In the genomic region with DNA sequence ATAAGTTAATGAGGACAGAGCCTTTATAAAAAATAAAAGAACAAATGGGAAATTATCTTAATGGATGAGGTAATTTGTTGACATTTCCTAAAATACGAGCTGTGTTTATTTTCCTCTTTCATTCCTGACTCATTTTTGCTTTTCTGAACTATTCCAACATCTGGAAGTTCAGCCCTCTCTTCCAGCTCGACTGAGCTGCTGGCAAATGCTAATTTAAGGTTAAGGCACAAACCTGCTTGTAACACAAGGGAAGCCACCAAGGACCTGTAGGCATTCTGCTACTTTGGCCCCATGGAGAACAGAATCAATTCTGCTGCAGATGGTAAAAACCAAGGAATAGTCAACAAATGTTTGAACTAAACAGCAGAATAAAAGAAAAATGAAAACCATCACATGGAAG, we compare ENCODE assay signal across 22 cellular contexts.
DNase-seq lines count a peak whose midpoint lies in the region; ATAC-seq and TF ChIP-seq lines count a peak whose summit lies in the region.
"Had no signal": no experiment of that assay in that cellular context is flagged by ENCODE, and none has a peak within 500 bp of the region (broad histone marks: within the 10 kb centered on the region; RNA-seq: fewer than 3 reads in every experiment).

No MANE protein-coding gene starts in this region.

- TF ChIP-seq CTCF in MCF 10A (IDR thresholded peaks at IDR 0.05; ENCODE audit: unreplicated experiment): no peak
- no peak for TF ChIP-seq CTCF in mammary epithelial cell (conservative IDR thresholded peaks at IDR 0.05 in 1 of 2, IDR thresholded peaks at IDR 0.05 in 1 of 2; ENCODE audit: extremely low read depth in 1 of 2, insufficient read depth in 1 of 2, low read depth in 1 of 2, low read length in 2 of 2)
- no peak for TF ChIP-seq CTCF in endodermal cell (conservative IDR thresholded peaks at IDR 0.05)

- CTCF ChIA-PET in MCF 10A (lab: Yijun Ruan, JAX) (interaction anchor here (0.7 kb wide), 2 partner anchors 19 to 143 kb away, joined by 4 to 5 read pairs; no protein-coding TSS in a partner anchor), mammary epithelial cell (lab: Charles Lee; ENCODE audit: low non-redundant PET) (no interaction called here)

- no TSS peak for BruUV-seq in MCF 10A (replicated peaks; lab: Mats Ljungman, UMichigan)
- no TSS peak for BruUV-seq in mammary epithelial cell (replicated peaks; lab: Mats Ljungman, UMichigan)

- dilution Hi-C loops in mammary epithelial cell (cut with HindIII; ENCODE audit: low sequenced_read_pairs): no loop called here

- no peaks in the 10 kb centered on the region for H3K27me3 ChIP-seq in mammary epithelial cell (ENCODE audit: insufficient read depth, low read length)
- no peaks in the 10 kb centered on the region for H3K27me3 ChIP-seq in MG63
- no peaks in the 10 kb centered on the region for H3K27me3 ChIP-seq in endodermal cell (ENCODE audit: control insufficient read depth, insufficient read depth, low read length, poor library complexity, severe bottlenecking)
- H3K27me3 ChIP-seq: BE2C had no signal

- H3K9ac ChIP-seq in mammary epithelial cell (ENCODE audit: insufficient read depth, low read length) (no peak overlapping the region), endodermal cell (ENCODE audit: extremely low read depth, low read length, poor library complexity, severe bottlenecking) (no peak overlapping the region)

- peak; percentile 61 for ATAC-seq in sciatic nerve
- no peak for ATAC-seq in GM19035 (IDR thresholded peaks at IDR 0.05; ENCODE audit: unreplicated experiment)

- H3K27me3 Mint-ChIP-seq in MCF 10A (ENCODE audit: insufficient read depth, unreplicated experiment) (no peaks in the 10 kb centered on the region), endodermal cell (ENCODE audit: insufficient read depth) (peaks cover 2% of the 10 kb centered on the region)
- H3K27me3 Mint-ChIP-seq: CD4-positive, CD25-positive, alpha-beta regulatory T cell had no signal

- H3K27ac ChIP-seq in mammary epithelial cell (ENCODE audit: insufficient read depth, low read depth, low read length): no peak overlapping the region
- no peak overlapping the region for H3K27ac ChIP-seq in endodermal cell (ENCODE audit: low read depth, low read length)
- H3K27ac ChIP-seq: HL-60, PC-9 had no signal

- H3K9me3 ChIP-seq in mammary epithelial cell (replicated peaks; ENCODE audit: insufficient read depth, low read length) (no peaks in the 10 kb centered on the region), MG63 (no peaks in the 10 kb centered on the region), endodermal cell (ENCODE audit: control insufficient read depth, low read length) (peaks cover under 1% of the 10 kb centered on the region)
- H3K9me3 ChIP-seq: BE2C had no signal

- in situ Hi-C loops in mammary epithelial cell (cut with MboI; ENCODE audit: low sequenced_read_pairs in 2 of 2): no loop called here

- no peaks in the 10 kb centered on the region for H4K20me1 ChIP-seq in mammary epithelial cell (ENCODE audit: insufficient read depth, low read length)

- H3K4me1 ChIP-seq in mammary epithelial cell (ENCODE audit: insufficient read depth, low read length) (no peaks in the 10 kb centered on the region), endodermal cell (ENCODE audit: control insufficient read depth, insufficient read depth, low read length) (peaks cover 14% of the 10 kb centered on the region)
- H3K4me1 ChIP-seq: BE2C had no signal

- no peak overlapping the region for H3K4me3 ChIP-seq in mammary epithelial cell (replicated peaks in 1 of 3; ENCODE audit: insufficient read depth in 1 of 3, low read depth in 2 of 3, low read length in 3 of 3)
- no peak overlapping the region for H3K4me3 ChIP-seq in MG63
- peak overlapping the region; percentile 97 for H3K4me3 ChIP-seq in endodermal cell (ENCODE audit: low read length)
- H3K4me3 ChIP-seq: PC-9 had no signal

- H3K4me2 ChIP-seq in mammary epithelial cell (ENCODE audit: insufficient read depth, low read depth, low read length): no peak overlapping the region
- H3K4me2 ChIP-seq: PC-9 had no signal

- POLR2A ChIA-PET in MCF 10A (lab: Yijun Ruan, JAX): interaction anchor here (1.4 kb wide), 1 partner anchor 43 kb away, joined by 3 read pairs; no protein-coding TSS in a partner anchor

- WGBS in mammary epithelial cell (ENCODE audit: low coverage, missing lambda C conversion rate): 46% methylated on average over 2 of the region's 2 CpGs
- WGBS in endodermal cell (ENCODE audit: insufficient coverage in 1 of 2, insufficient read length in 1 of 2), 2 experiments: 56% methylated on average over 2 of the region's 2 CpGs; no CpG with 5 or more reads in 1 of the 2 experiments

- H3K4me1 Mint-ChIP-seq in MCF 10A (ENCODE audit: insufficient read depth, unreplicated experiment) (peaks cover 4% of the 10 kb centered on the region), endodermal cell (peaks cover 52% of the 10 kb centered on the region)
- H3K4me1 Mint-ChIP-seq: CD4-positive, CD25-positive, alpha-beta regulatory T cell had no signal

- no peak overlapping the region for H3K4me3 Mint-ChIP-seq in MCF 10A (ENCODE audit: unreplicated experiment)
- peak overlapping the region; percentile 28 for H3K4me3 Mint-ChIP-seq in endodermal cell
- H3K4me3 Mint-ChIP-seq: CD4-positive, CD25-positive, alpha-beta regulatory T cell had no signal

- no peak overlapping the region for H2AFZ ChIP-seq in mammary epithelial cell (ENCODE audit: low read depth, low read length)
- H2AFZ ChIP-seq: PC-9 had no signal

- no peaks in the 10 kb centered on the region for H3K79me2 ChIP-seq in mammary epithelial cell (ENCODE audit: insufficient read depth, low read length)

- H3K36me3 ChIP-seq in mammary epithelial cell (ENCODE audit: insufficient read depth, low read length) (no peaks in the 10 kb centered on the region), MG63 (no peaks in the 10 kb centered on the region), endodermal cell (ENCODE audit: control insufficient read depth, insufficient read depth, low read length) (peaks cover 9% of the 10 kb centered on the region)
- H3K36me3 ChIP-seq: BE2C had no signal

- intact Hi-C loops in MCF 10A (cut with micrococcal nuclease): no loop called here
- intact Hi-C loops in mammary epithelial cell (cut with micrococcal nuclease): no loop called here
- intact Hi-C loops in sciatic nerve (cut with DNase I): no loop called here

- H3K36me3 Mint-ChIP-seq in MCF 10A (ENCODE audit: insufficient read depth, unreplicated experiment): no peaks in the 10 kb centered on the region
- peaks cover 11% of the 10 kb centered on the region for H3K36me3 Mint-ChIP-seq in endodermal cell (ENCODE audit: low read depth)
- H3K36me3 Mint-ChIP-seq: CD4-positive, CD25-positive, alpha-beta regulatory T cell had no signal

- peak; percentile 11 for DNase-seq in MCF 10A (ENCODE audit: unreplicated experiment)
- DNase-seq in mammary epithelial cell: no peak
- DNase-seq in MG63: peak; percentile 31
- DNase-seq in endodermal cell: no peak
- DNase-seq in sciatic nerve (ENCODE audit: low spot score): no peak
- DNase-seq in medulla oblongata (ENCODE audit: extremely low spot score): no peak
- no peak for DNase-seq in SK-N-DZ (ENCODE audit: low spot score)
- DNase-seq: BE2C; CD4-positive, CD25-positive, alpha-beta regulatory T cell; COR-L47; DMS153; GDM1; H7; IMR-90; Kasumi-1; NCI-H1092 treated with DMSO at 0.1 percent for 48 hours; NCI-H2081 treated with DMSO at 0.1 percent for 48 hours; NCI-H510A; NCI-H774; PC-9 had no signal

- H3K9me3 Mint-ChIP-seq in MCF 10A (ENCODE audit: unreplicated experiment) (no peaks in the 10 kb centered on the region), endodermal cell (peaks cover 1% of the 10 kb centered on the region)

- no peak overlapping the region for H3K27ac Mint-ChIP-seq in MCF 10A (ENCODE audit: low read depth, unreplicated experiment)
- H3K27ac Mint-ChIP-seq in endodermal cell: peak overlapping the region; percentile 86
- H3K27ac Mint-ChIP-seq: CD4-positive, CD25-positive, alpha-beta regulatory T cell had no signal

Comparison
In these comparisons a context has a peak if more than half of its experiments do, and no peak if none do; other contexts are left out.
1. DNase-seq: peak in MCF 10A (single experiment) and MG63 (single experiment); none in mammary epithelial cell (single experiment), endodermal cell (single experiment), sciatic nerve (single experiment), medulla oblongata (single experiment) and SK-N-DZ (single experiment).